In genomic region chr17:34913001-34913400, GRCh38 we compare ENCODE assay signal across 22 cellular contexts. TPM values are rescaled to one million over a fixed set of nuclear protein-coding genes. Genes with fewer than 3 reads are reported as not detected.
A peak's percentile ranks its signal among the peaks of the same experiment; 100 is the strongest.
DNase-seq lines count a peak whose midpoint lies in the region; ATAC-seq, FAIRE-seq and TF ChIP-seq lines count a peak whose summit lies in the region.
"Had no signal": no experiment of that assay in that cellular context is flagged by ENCODE, and none has a peak within 500 bp of the region (broad histone marks: within the 10 kb centered on the region; RNA-seq: fewer than 3 reads in every experiment).

No MANE protein-coding gene starts in this region.

- H3K4me2 ChIP-seq in H1 (ENCODE audit: insufficient read depth in 1 of 2, low read depth in 2 of 2, low read length in 2 of 2) = 0 out of 4 replicates have a peak overlapping the region, but pooled peaks of 1 of the 2 experiments have one; percentile 1
- H3K4me2 ChIP-seq: BLaER1 had no signal

- peaks cover 5% of the 10 kb centered on the region for H3K27me3 Mint-ChIP-seq in activated CD8-positive, alpha-beta memory T cell treated with anti-CD3 and anti-CD28 coated beads, Interleukin-2, amount 10 ng/mL, durations not matched to agents 7 days and 5 days

- H3K27ac Mint-ChIP-seq in activated CD8-positive, alpha-beta memory T cell treated with anti-CD3 and anti-CD28 coated beads, Interleukin-2, amount 10 ng/mL, durations not matched to agents 7 days and 5 days = no peak overlapping the region
- H3K27ac Mint-ChIP-seq: CD4-positive, alpha-beta memory T cell had no signal

- 0 out of 4 replicates have a peak, but pooled peaks of 1 of the 2 experiments have one; percentile 1 for TF ChIP-seq RAD21 in H1 (IDR thresholded peaks at IDR 0.05 in 1 of 2, conservative IDR thresholded peaks at IDR 0.05 in 1 of 2; ENCODE audit: low read depth in 2 of 2, low read length in 2 of 2)

- H3K9me3 Mint-ChIP-seq in activated CD8-positive, alpha-beta memory T cell treated with anti-CD3 and anti-CD28 coated beads, Interleukin-2, amount 10 ng/mL, durations not matched to agents 7 days and 5 days (ENCODE audit: low read depth) = no peaks in the 10 kb centered on the region

- no peak for ATAC-seq in activated CD8-positive, alpha-beta memory T cell treated with anti-CD3 and anti-CD28 coated beads, Interleukin-2, amount 10 ng/mL, durations not matched to agents 7 days and 5 days
- ATAC-seq in HG03039 (IDR thresholded peaks at IDR 0.05; ENCODE audit: unreplicated experiment) (no peak), GM21737 (IDR thresholded peaks at IDR 0.05; ENCODE audit: unreplicated experiment) (no peak)
- ATAC-seq: Panc1, SK-N-SH treated with all-trans-retinoic acid at 6 μM for 48 hours had no signal

- FAIRE-seq in H1 (lab: Jason Lieb, UNC) = peak; percentile 19
- FAIRE-seq: GM12891 had no signal

- H3K23ac ChIP-seq in H1 (ENCODE audit: insufficient read length) = no peak overlapping the region

- H3K18ac ChIP-seq in H1 (ENCODE audit: extremely low read depth, low read length) = no peak overlapping the region

- no peaks in the 10 kb centered on the region for H3K79me1 ChIP-seq in H1 (ENCODE audit: low read depth, low read length)

- peak; percentile 19 for DNase-seq in activated CD8-positive, alpha-beta memory T cell treated with anti-CD3 and anti-CD28 coated beads, Interleukin-2, amount 10 ng/mL, durations not matched to agents 7 days and 5 days
- no peak for DNase-seq in activated CD8-positive, alpha-beta memory T cell treated with anti-CD3 and anti-CD28 coated beads, Interleukin-2, amount 50 U/mL, for 48 hours
- peak in 1 of 2 experiments; percentile 41 for DNase-seq in H1 (ENCODE audit: low read depth in 1 of 2, low spot score in 2 of 2)
- peak; percentile 39 for DNase-seq in iPS-NIHi7 (ENCODE audit: extremely low spot score)
- DNase-seq in thyroid gland = no peak
- DNase-seq in NCI-H69 (lab: John Stamatoyannopoulos, UW) = no peak
- DNase-seq: ACHN; Caco-2; CD4-positive, alpha-beta memory T cell; DMS 273 treated with DMSO at 0.1 percent for 48 hours; DMS79 treated with DMSO at 0.1 percent for 48 hours; Kasumi-1; NCI-H1417; NCI-H187; SIG-M5 had no signal

- intact Hi-C loops in thyroid gland (cut with DNase I) = no loop called here

- H2BK5ac ChIP-seq in H1 (ENCODE audit: low read depth, low read length) = no peak overlapping the region

- H4K91ac ChIP-seq in H1 (replicated peaks; ENCODE audit: insufficient read length, low read length) = no peak overlapping the region

- H2BK12ac ChIP-seq in H1 (ENCODE audit: low read depth, low read length) = no peak overlapping the region

- TF ChIP-seq POLR2A in H1 (IDR thresholded peaks at IDR 0.05; ENCODE audit: control extremely low read depth in 1 of 2, low read depth in 2 of 2, low read length in 2 of 2) (no peak), thyroid gland (IDR thresholded peaks at IDR 0.05) (no peak)

- H3K79me2 ChIP-seq in H1 (ENCODE audit: control insufficient read depth in 1 of 2, insufficient read depth in 2 of 2, low read length in 2 of 2) = no peaks in the 10 kb centered on the region

- no peak overlapping the region for H3K9ac ChIP-seq in H1 (replicated peaks in 1 of 4; ENCODE audit: extremely low read depth in 1 of 4, low read depth in 3 of 4, low read length in 3 of 4)
- H3K9ac ChIP-seq: BLaER1 had no signal

- no peak overlapping the region for H4K5ac ChIP-seq in H1 (ENCODE audit: insufficient read length, low read depth, low read length)

- H3K36me3 ChIP-seq in H1 (ENCODE audit: control insufficient read depth in 2 of 4, insufficient read depth in 4 of 4, low read length in 3 of 4) (no peaks in the 10 kb centered on the region), thyroid gland (no peaks in the 10 kb centered on the region)
- H3K36me3 ChIP-seq: BLaER1 had no signal

- H3K9me3 ChIP-seq in H1 (ENCODE audit: insufficient read depth in 2 of 2, low read depth in 1 of 2, low read length in 1 of 2) (no peaks in the 10 kb centered on the region), thyroid gland (no peaks in the 10 kb centered on the region)
- H3K9me3 ChIP-seq: BLaER1, Caco-2 had no signal

- H3K4me3 ChIP-seq in H1 (ENCODE audit: extremely low read depth in 1 of 4, insufficient read depth in 2 of 4, low read depth in 3 of 4, low read length in 4 of 4) (no peak overlapping the region), thyroid gland (replicated peaks in 1 of 3) (no peak overlapping the region)
- H3K4me3 ChIP-seq: BLaER1 had no signal

- no peak overlapping the region for H2BK120ac ChIP-seq in H1 (replicated peaks; ENCODE audit: low read depth, low read length)

- no peak overlapping the region for H4K8ac ChIP-seq in H1 (ENCODE audit: extremely low read depth, insufficient read depth, low read length)

- no peak overlapping the region for H3K27ac ChIP-seq in H1 (ENCODE audit: low read depth, low read length)
- no peak overlapping the region for H3K27ac ChIP-seq in thyroid gland
- H3K27ac ChIP-seq: 22Rv1, BLaER1 had no signal

- 36% methylated on average over 1 of the region's 1 CpG; no CpG with 5 or more reads in 1 of the 2 experiments for WGBS in H1 (ENCODE audit: extremely low coverage in 1 of 2, insufficient coverage in 1 of 2, insufficient read length in 1 of 2, insufficient replicate concordance in 2 of 2, low coverage in 1 of 2, low lambda C conversion rate in 2 of 2, missing lambda C conversion rate in 1 of 2), 2 experiments
- 59 to 70% methylated on average over 1 of the region's 1 CpG for WGBS in thyroid gland, 2 donors

- TF ChIP-seq CTCF in H1 (IDR thresholded peaks at IDR 0.05; ENCODE audit: control extremely low read depth in 1 of 3, insufficient read depth in 1 of 3, low read depth in 1 of 3, low read length in 3 of 3) (no peak), thyroid gland (IDR thresholded peaks at IDR 0.05) (no peak)

- H2BK20ac ChIP-seq in H1 (ENCODE audit: low read length) = no peak overlapping the region

- H3K4me1 Mint-ChIP-seq in activated CD8-positive, alpha-beta memory T cell treated with anti-CD3 and anti-CD28 coated beads, Interleukin-2, amount 10 ng/mL, durations not matched to agents 7 days and 5 days = no peaks in the 10 kb centered on the region
- H3K4me1 Mint-ChIP-seq: CD4-positive, alpha-beta memory T cell had no signal

- no peaks in the 10 kb centered on the region for H4K20me1 ChIP-seq in H1 (replicated peaks in 1 of 2; ENCODE audit: control insufficient read depth in 1 of 2, insufficient read depth in 2 of 2, low read length in 2 of 2)
- H4K20me1 ChIP-seq: BLaER1 had no signal

- POLR2A ChIA-PET in H1 (lab: Charles Lee; ENCODE audit: partially characterized antibody) = interaction anchor here (1.2 kb wide), 1 partner anchor 9 kb away, joined by 3 read pairs; no protein-coding TSS in a partner anchor

- no peak for TF ChIP-seq EP300 in H1 (IDR thresholded peaks at IDR 0.05; ENCODE audit: borderline replicate concordance in 1 of 2, low read depth in 2 of 2, low read length in 2 of 2)

- CTCF ChIA-PET in activated CD8-positive, alpha-beta memory T cell treated with anti-CD3 and anti-CD28 coated beads, Interleukin-2, amount 10 ng/mL, durations not matched to agents 7 days and 5 days (lab: Charles Lee) = no interaction called here
- CTCF ChIA-PET in H1 (lab: Charles Lee; ENCODE audit: partially characterized antibody) = no interaction called here

- H3K4ac ChIP-seq in H1 (replicated peaks; ENCODE audit: insufficient read length, low read depth, low read length) = no peak overlapping the region

- no peak overlapping the region for H3K14ac ChIP-seq in H1 (ENCODE audit: insufficient read length)

- no peak overlapping the region for H3K4me3 Mint-ChIP-seq in activated CD8-positive, alpha-beta memory T cell treated with anti-CD3 and anti-CD28 coated beads, Interleukin-2, amount 10 ng/mL, durations not matched to agents 7 days and 5 days
- H3K4me3 Mint-ChIP-seq: CD4-positive, alpha-beta memory T cell had no signal

- H2AK5ac ChIP-seq in H1 (ENCODE audit: low read depth, low read length) = no peak overlapping the region

- H3K56ac ChIP-seq in H1 (replicated peaks; ENCODE audit: insufficient read length, low read depth, low read length) = no peak overlapping the region

- H2BK15ac ChIP-seq in H1 (ENCODE audit: low read length) = no peak overlapping the region

- H2AFZ ChIP-seq in H1 (ENCODE audit: low read length) = no peak overlapping the region

- no peaks in the 10 kb centered on the region for H3K27me3 ChIP-seq in H1 (replicated peaks in 1 of 4; ENCODE audit: control insufficient read depth in 3 of 4, extremely low read depth in 1 of 4, insufficient read depth in 3 of 4, low read length in 3 of 4)
- no peaks in the 10 kb centered on the region for H3K27me3 ChIP-seq in thyroid gland
- H3K27me3 ChIP-seq: BLaER1 had no signal

- H3K36me3 Mint-ChIP-seq in activated CD8-positive, alpha-beta memory T cell treated with anti-CD3 and anti-CD28 coated beads, Interleukin-2, amount 10 ng/mL, durations not matched to agents 7 days and 5 days = no peaks in the 10 kb centered on the region
- H3K36me3 Mint-ChIP-seq: CD4-positive, alpha-beta memory T cell had no signal

- H3K4me1 ChIP-seq in H1 (replicated peaks in 1 of 4; ENCODE audit: control insufficient read depth in 3 of 4, insufficient read depth in 4 of 4, low read length in 3 of 4) = peaks cover 0 to 3% (median 1%) of the 10 kb centered on the region in 4 experiments; a peak in 4 of 7 replicates
- H3K4me1 ChIP-seq in thyroid gland = no peaks in the 10 kb centered on the region
- H3K4me1 ChIP-seq: Caco-2 had no signal

- no peaks in the 10 kb centered on the region for H3K23me2 ChIP-seq in H1 (ENCODE audit: low read depth, low read length)

RNA-seq across cellular contexts. Expression of gene CCT6B, which starts 48.3 kb away (rescaled TPM):
- 1 to 10 TPM; 1.9 to 2.4 TPM for total RNA-seq in activated CD8-positive, alpha-beta memory T cell treated with anti-CD3 and anti-CD28 coated beads, Interleukin-2, amount 10 ng/mL, durations not matched to agents 7 days and 5 days
- 0.48 and 1.3 TPM in 2 replicates for total RNA-seq in H1 (2021; fragmentation: NEBNext Ultra II Directional; extraction: Animal tissue kit (Norgen Biotek cat#: 25700))
- polyA plus RNA-seq in H1 (2011; rRNA removed) = 0.53 and 0.67 TPM in 2 replicates
- polyA plus RNA-seq in H1 (2011; cell fraction: cytosol; rRNA removed) = 0.97 TPM
- polyA plus RNA-seq in H1 (2011; cell fraction: nucleus; rRNA removed) = 0.54 TPM
- 0.30 to 1.2 TPM (median 0.86 TPM) in 4 replicates for polyA plus RNA-seq in H1 (2012, experiment 1 of 2)
- 0.14 TPM for polyA plus RNA-seq in H1 (2012, experiment 2 of 2)
- 1.1 TPM for polyA plus RNA-seq in H1 (2013, experiment 1 of 2)
- polyA plus RNA-seq in H1 (2013, experiment 2 of 2) = 1.1 TPM
- 0.16 and 0.59 TPM in 2 replicates for polyA minus RNA-seq in H1 (2011; rRNA and poly(A)+ RNA removed)
- polyA minus RNA-seq in H1 (2011; cell fraction: cytosol; rRNA and poly(A)+ RNA removed) = 2.4 TPM
- polyA minus RNA-seq in H1 (2011; cell fraction: nucleus; rRNA and poly(A)+ RNA removed) = 0.80 TPM
- total RNA-seq in thyroid gland = 1 to 10 TPM; 3.8 to 6.8 (median 4.4) TPM

RNA-seq across cellular contexts. Expression of gene ZNF830, which starts 48.3 kb away (rescaled TPM):
- total RNA-seq in activated CD8-positive, alpha-beta memory T cell treated with anti-CD3 and anti-CD28 coated beads, Interleukin-2, amount 10 ng/mL, durations not matched to agents 7 days and 5 days = 10 to 100 TPM; 27.7 to 32.7 TPM
- 18.5 and 19.9 TPM in 2 replicates for total RNA-seq in H1 (2021; fragmentation: NEBNext Ultra II Directional; extraction: Animal tissue kit (Norgen Biotek cat#: 25700))
- 3.9 and 4.2 TPM in 2 replicates for polyA plus RNA-seq in H1 (2011; rRNA removed)
- polyA plus RNA-seq in H1 (2011; cell fraction: cytosol; rRNA removed) = 9.5 TPM
- polyA plus RNA-seq in H1 (2011; cell fraction: nucleus; rRNA removed) = 4.5 TPM
- 10.8 to 11.4 TPM (median 11.2 TPM) in 4 replicates for polyA plus RNA-seq in H1 (2012, experiment 1 of 2)
- polyA plus RNA-seq in H1 (2012, experiment 2 of 2) = 2.3 TPM
- 11.0 TPM for polyA plus RNA-seq in H1 (2013, experiment 1 of 2)
- polyA plus RNA-seq in H1 (2013, experiment 2 of 2) = 10.9 TPM
- 3.4 and 4.3 TPM in 2 replicates for polyA minus RNA-seq in H1 (2011; rRNA and poly(A)+ RNA removed)
- 4.0 TPM for polyA minus RNA-seq in H1 (2011; cell fraction: cytosol; rRNA and poly(A)+ RNA removed)
- polyA minus RNA-seq in H1 (2011; cell fraction: nucleus; rRNA and poly(A)+ RNA removed) = 11.9 TPM
- total RNA-seq in thyroid gland = 10 to 100 TPM; 13.1 to 25.1 (median 17.0) TPM

Comparison
In these comparisons a context has a peak if more than half of its experiments do, and no peak if none do; other contexts are left out.
1. DNase-seq: peak in activated CD8-positive, alpha-beta memory T cell treated with anti-CD3 and anti-CD28 coated beads, Interleukin-2, amount 10 ng/mL, durations not matched to agents 7 days and 5 days (single experiment) and iPS-NIHi7 (single experiment); none in activated CD8-positive, alpha-beta memory T cell treated with anti-CD3 and anti-CD28 coated beads, Interleukin-2, amount 50 U/mL, for 48 hours (single experiment), thyroid gland (0 of 2) and NCI-H69 (single experiment).